ENCODE assay signal across 1 cellular context in the genomic region with DNA sequence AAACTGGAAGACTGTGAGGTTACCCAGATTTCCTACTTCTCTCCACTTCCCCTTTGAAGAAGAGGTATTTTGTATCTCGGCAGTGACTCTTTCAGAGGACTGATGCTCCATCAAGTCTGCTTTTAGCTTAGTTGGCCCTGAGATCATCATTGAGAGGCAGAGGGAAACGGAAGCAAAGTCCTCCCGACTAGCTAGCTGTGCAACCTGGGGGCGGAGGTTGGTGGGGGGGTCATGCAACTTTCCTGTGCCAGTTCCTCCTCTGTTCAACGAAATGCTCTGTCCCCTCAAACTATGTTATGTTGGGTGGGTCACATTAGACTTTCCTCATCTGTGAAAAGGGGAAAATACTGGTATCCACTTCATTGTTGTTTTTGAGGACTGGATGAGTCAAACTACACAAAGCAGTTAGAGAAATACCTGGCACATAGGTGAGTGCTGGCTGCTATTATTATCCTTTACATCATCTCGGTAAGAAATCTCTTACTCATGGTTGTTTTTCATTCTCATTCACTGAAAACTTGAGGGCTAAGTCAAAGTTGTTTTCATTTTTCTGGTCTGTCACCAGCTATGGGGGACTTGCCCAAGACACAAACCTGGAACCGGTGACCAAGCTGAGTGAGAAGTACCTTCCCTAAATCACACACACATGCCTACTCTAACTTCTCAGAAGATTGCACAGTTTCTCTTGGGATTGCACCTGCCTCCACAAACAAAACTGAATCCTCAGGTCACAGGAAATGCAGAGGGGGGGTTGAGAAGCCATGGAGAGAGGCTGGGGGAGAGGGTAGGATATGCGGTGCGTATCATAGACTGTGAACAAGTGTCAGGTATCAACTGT.
TF ChIP-seq lines count a peak whose summit lies in the region.

No MANE protein-coding gene starts in this region.

TF ChIP-seq in GM12878, 131 proteins besides CTCF, POLR2A, EP300 and RAD21 (continued from another document and continues in another):
- TF ChIP-seq, protein P1, sequence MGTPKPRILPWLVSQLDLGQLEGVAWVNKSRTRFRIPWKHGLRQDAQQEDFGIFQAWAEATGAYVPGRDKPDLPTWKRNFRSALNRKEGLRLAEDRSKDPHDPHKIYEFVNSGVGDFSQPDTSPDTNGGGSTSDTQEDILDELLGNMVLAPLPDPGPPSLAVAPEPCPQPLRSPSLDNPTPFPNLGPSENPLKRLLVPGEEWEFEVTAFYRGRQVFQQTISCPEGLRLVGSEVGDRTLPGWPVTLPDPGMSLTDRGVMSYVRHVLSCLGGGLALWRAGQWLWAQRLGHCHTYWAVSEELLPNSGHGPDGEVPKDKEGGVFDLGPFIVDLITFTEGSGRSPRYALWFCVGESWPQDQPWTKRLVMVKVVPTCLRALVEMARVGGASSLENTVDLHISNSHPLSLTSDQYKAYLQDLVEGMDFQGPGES (IDR thresholded peaks at IDR 0.05), result no peak
- TF ChIP-seq RAD51 (IDR thresholded peaks at IDR 0.05) (no peak), IRF4 (IDR thresholded peaks at IDR 0.05; ENCODE audit: low read depth, low read length) (no peak), ZBTB11 (CRISPR knock-in tag; IDR thresholded peaks at IDR 0.05) (no peak), KAT2A (conservative IDR thresholded peaks at IDR 0.05; ENCODE audit: control insufficient read depth, low read depth, low read length) (no peak), CBX5 (IDR thresholded peaks at IDR 0.05; ENCODE audit: low read depth) (no peak), ZNF622 (IDR thresholded peaks at IDR 0.05) (no peak), CREB1 (IDR thresholded peaks at IDR 0.05; ENCODE audit: low read depth) (peak; percentile 26; the same call in 1 of the 2 replicates), RB1 (IDR thresholded peaks at IDR 0.05; ENCODE audit: borderline replicate concordance) (no peak), SREBF2 (IDR thresholded peaks at IDR 0.05; ENCODE audit: low read length) (no peak), BCL11A (IDR thresholded peaks at IDR 0.05; ENCODE audit: low read depth, low read length) (no peak), CHD1 (IDR thresholded peaks at IDR 0.05; ENCODE audit: low read depth, low read length) (no peak), TARDBP (IDR thresholded peaks at IDR 0.05; ENCODE audit: borderline replicate concordance) (no peak), WRNIP1 (IDR thresholded peaks at IDR 0.05; ENCODE audit: borderline replicate concordance, low read depth, low read length) (no peak), ZBTB4 (CRISPR knock-in tag; IDR thresholded peaks at IDR 0.05) (no peak), RCOR1 (conservative IDR thresholded peaks at IDR 0.05; ENCODE audit: low read depth, low read length) (no peak), SMAD5 (IDR thresholded peaks at IDR 0.05; ENCODE audit: low read depth) (no peak), EZH2 (IDR thresholded peaks at IDR 0.05; ENCODE audit: borderline replicate concordance, control insufficient read depth, low read depth, low read length) (no peak), ELK1 (IDR thresholded peaks at IDR 0.05; ENCODE audit: low read depth, low read length) (no peak), SUZ12 (IDR thresholded peaks at IDR 0.05; ENCODE audit: unreplicated experiment) (no peak), FOS (IDR thresholded peaks at IDR 0.05; ENCODE audit: borderline replicate concordance, extremely low read depth, insufficient read length) (no peak)
- TF ChIP-seq, protein P2, sequence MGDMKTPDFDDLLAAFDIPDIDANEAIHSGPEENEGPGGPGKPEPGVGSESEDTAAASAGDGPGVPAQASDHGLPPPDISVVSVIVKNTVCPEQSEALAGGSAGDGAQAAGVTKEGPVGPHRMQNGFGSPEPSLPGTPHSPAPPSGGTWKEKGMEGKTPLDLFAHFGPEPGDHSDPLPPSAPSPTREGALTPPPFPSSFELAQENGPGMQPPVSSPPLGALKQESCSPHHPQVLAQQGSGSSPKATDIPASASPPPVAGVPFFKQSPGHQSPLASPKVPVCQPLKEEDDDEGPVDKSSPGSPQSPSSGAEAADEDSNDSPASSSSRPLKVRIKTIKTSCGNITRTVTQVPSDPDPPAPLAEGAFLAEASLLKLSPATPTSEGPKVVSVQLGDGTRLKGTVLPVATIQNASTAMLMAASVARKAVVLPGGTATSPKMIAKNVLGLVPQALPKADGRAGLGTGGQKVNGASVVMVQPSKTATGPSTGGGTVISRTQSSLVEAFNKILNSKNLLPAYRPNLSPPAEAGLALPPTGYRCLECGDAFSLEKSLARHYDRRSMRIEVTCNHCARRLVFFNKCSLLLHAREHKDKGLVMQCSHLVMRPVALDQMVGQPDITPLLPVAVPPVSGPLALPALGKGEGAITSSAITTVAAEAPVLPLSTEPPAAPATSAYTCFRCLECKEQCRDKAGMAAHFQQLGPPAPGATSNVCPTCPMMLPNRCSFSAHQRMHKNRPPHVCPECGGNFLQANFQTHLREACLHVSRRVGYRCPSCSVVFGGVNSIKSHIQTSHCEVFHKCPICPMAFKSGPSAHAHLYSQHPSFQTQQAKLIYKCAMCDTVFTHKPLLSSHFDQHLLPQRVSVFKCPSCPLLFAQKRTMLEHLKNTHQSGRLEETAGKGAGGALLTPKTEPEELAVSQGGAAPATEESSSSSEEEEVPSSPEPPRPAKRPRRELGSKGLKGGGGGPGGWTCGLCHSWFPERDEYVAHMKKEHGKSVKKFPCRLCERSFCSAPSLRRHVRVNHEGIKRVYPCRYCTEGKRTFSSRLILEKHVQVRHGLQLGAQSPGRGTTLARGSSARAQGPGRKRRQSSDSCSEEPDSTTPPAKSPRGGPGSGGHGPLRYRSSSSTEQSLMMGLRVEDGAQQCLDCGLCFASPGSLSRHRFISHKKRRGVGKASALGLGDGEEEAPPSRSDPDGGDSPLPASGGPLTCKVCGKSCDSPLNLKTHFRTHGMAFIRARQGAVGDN (IDR thresholded peaks at IDR 0.05), result no peak
- TF ChIP-seq, protein P3, sequence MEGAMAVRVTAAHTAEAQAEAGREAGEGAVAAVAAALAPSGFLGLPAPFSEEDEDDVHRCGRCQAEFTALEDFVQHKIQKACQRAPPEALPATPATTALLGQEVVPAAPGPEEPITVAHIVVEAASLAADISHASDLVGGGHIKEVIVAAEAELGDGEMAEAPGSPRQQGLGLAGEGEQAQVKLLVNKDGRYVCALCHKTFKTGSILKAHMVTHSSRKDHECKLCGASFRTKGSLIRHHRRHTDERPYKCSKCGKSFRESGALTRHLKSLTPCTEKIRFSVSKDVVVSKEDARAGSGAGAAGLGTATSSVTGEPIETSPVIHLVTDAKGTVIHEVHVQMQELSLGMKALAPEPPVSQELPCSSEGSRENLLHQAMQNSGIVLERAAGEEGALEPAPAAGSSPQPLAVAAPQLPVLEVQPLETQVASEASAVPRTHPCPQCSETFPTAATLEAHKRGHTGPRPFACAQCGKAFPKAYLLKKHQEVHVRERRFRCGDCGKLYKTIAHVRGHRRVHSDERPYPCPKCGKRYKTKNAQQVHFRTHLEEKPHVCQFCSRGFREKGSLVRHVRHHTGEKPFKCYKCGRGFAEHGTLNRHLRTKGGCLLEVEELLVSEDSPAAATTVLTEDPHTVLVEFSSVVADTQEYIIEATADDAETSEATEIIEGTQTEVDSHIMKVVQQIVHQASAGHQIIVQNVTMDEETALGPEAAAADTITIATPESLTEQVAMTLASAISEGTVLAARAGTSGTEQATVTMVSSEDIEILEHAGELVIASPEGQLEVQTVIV (IDR thresholded peaks at IDR 0.05; ENCODE audit: borderline replicate concordance, partially characterized antibody), result no peak
- TF ChIP-seq, protein P4, sequence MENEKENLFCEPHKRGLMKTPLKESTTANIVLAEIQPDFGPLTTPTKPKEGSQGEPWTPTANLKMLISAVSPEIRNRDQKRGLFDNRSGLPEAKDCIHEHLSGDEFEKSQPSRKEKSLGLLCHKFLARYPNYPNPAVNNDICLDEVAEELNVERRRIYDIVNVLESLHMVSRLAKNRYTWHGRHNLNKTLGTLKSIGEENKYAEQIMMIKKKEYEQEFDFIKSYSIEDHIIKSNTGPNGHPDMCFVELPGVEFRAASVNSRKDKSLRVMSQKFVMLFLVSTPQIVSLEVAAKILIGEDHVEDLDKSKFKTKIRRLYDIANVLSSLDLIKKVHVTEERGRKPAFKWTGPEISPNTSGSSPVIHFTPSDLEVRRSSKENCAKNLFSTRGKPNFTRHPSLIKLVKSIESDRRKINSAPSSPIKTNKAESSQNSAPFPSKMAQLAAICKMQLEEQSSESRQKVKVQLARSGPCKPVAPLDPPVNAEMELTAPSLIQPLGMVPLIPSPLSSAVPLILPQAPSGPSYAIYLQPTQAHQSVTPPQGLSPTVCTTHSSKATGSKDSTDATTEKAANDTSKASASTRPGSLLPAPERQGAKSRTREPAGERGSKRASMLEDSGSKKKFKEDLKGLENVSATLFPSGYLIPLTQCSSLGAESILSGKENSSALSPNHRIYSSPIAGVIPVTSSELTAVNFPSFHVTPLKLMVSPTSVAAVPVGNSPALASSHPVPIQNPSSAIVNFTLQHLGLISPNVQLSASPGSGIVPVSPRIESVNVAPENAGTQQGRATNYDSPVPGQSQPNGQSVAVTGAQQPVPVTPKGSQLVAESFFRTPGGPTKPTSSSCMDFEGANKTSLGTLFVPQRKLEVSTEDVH (IDR thresholded peaks at IDR 0.05; ENCODE audit: low read depth, partially characterized antibody), result no peak
- TF ChIP-seq, protein P5, sequence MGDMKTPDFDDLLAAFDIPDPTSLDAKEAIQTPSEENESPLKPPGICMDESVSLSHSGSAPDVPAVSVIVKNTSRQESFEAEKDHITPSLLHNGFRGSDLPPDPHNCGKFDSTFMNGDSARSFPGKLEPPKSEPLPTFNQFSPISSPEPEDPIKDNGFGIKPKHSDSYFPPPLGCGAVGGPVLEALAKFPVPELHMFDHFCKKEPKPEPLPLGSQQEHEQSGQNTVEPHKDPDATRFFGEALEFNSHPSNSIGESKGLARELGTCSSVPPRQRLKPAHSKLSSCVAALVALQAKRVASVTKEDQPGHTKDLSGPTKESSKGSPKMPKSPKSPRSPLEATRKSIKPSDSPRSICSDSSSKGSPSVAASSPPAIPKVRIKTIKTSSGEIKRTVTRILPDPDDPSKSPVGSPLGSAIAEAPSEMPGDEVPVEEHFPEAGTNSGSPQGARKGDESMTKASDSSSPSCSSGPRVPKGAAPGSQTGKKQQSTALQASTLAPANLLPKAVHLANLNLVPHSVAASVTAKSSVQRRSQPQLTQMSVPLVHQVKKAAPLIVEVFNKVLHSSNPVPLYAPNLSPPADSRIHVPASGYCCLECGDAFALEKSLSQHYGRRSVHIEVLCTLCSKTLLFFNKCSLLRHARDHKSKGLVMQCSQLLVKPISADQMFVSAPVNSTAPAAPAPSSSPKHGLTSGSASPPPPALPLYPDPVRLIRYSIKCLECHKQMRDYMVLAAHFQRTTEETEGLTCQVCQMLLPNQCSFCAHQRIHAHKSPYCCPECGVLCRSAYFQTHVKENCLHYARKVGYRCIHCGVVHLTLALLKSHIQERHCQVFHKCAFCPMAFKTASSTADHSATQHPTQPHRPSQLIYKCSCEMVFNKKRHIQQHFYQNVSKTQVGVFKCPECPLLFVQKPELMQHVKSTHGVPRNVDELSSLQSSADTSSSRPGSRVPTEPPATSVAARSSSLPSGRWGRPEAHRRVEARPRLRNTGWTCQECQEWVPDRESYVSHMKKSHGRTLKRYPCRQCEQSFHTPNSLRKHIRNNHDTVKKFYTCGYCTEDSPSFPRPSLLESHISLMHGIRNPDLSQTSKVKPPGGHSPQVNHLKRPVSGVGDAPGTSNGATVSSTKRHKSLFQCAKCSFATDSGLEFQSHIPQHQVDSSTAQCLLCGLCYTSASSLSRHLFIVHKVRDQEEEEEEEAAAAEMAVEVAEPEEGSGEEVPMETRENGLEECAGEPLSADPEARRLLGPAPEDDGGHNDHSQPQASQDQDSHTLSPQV (IDR thresholded peaks at IDR 0.05), result no peak
